7 cellular contexts compared by ENCODE assay signal in genomic region chr6:166786704-166787293, GRCh38.
DNase-seq lines count a peak whose midpoint lies in the region; ATAC-seq, FAIRE-seq and TF ChIP-seq lines count a peak whose summit lies in the region.

No MANE protein-coding gene starts in this region.

- no peaks in the 10 kb centered on the region for H3K9me3 ChIP-seq in testis

- no peaks in the 10 kb centered on the region for H3K4me1 ChIP-seq in testis

- no peaks in the 10 kb centered on the region for H3K27me3 ChIP-seq in brain microvascular endothelial cell (replicated peaks)
- no peaks in the 10 kb centered on the region for H3K27me3 ChIP-seq in testis

- no peaks in the 10 kb centered on the region for H3K36me3 ChIP-seq in brain microvascular endothelial cell (replicated peaks)
- H3K36me3 ChIP-seq in testis (ENCODE audit: low read depth, missing control alignments): no peaks in the 10 kb centered on the region

- no peak overlapping the region for H3K27ac ChIP-seq in brain microvascular endothelial cell
- no peak overlapping the region for H3K27ac ChIP-seq in testis

- peak; percentile 52 for ATAC-seq in HG03432 (IDR thresholded peaks at IDR 0.05; ENCODE audit: unreplicated experiment)

- in situ Hi-C loops in brain microvascular endothelial cell (cut with HindIII; ENCODE audit: low pct_ligation_motif_present, low sequenced_read_pairs): no loop called here

- intact Hi-C loops in testis (cut with DNase I; ENCODE audit: low total_unique reads): no loop called here

- WGBS in testis, 2 donors: 7 to 10% methylated on average over 3 of the region's 3 CpGs

- DNase-seq in ELR (ENCODE audit: low read depth): peak; percentile 72
- peak; percentile 34 for DNase-seq in NCI-H748 treated with DMSO at 0.1 percent for 48 hours (lab: John Stamatoyannopoulos, UW)
- peak; percentile 56 for DNase-seq in brain microvascular endothelial cell
- DNase-seq in testis: peak; percentile 36
- no peak for DNase-seq in NK-92 (lab: John Stamatoyannopoulos, UW; ENCODE audit: unreplicated experiment)

- H3K4me3 ChIP-seq in brain microvascular endothelial cell (ENCODE audit: low read depth, low read length) (no peak overlapping the region), testis (no peak overlapping the region)

- peak; percentile 70 for TF ChIP-seq CTCF in brain microvascular endothelial cell (IDR thresholded peaks at IDR 0.05; ENCODE audit: low read depth, low read length, missing control alignments)
- TF ChIP-seq CTCF in testis (IDR thresholded peaks at IDR 0.05): peak; percentile 63 to 79 (median 66)

- no peak for TF ChIP-seq POLR2A in testis (IDR thresholded peaks at IDR 0.05)

- peak; percentile 96 for FAIRE-seq in islet of Langerhans (lab: Jason Lieb, UNC)
